ENCODE assay signal across 1 cellular context in genomic region chr1:18902523-18903312, GRCh38.
TF ChIP-seq lines count a peak whose summit lies in the region.

ALDH4A1 (minus strand) TSS chr1:18902555; CDS start chr1:18902523, 32 bp downstream.

TF ChIP-seq in SK-N-SH, 30 proteins besides CTCF, POLR2A, EP300 and RAD21 (continued from another document):
- TF ChIP-seq ZBTB33 (IDR thresholded peaks at IDR 0.05; ENCODE audit: borderline replicate concordance, low read depth) (no peak), GATA2 (CRISPR knock-in tag; IDR thresholded peaks at IDR 0.05) (peak; percentile 75), USF1 (IDR thresholded peaks at IDR 0.05; ENCODE audit: borderline replicate concordance, low read depth) (peak; percentile 96), NFIC (IDR thresholded peaks at IDR 0.05; ENCODE audit: borderline replicate concordance) (peak; percentile 39; the same call in 1 of the 2 replicates), CHD2 (IDR thresholded peaks at IDR 0.05; ENCODE audit: low read length, partially characterized antibody) (peak; percentile 41), USF2 (IDR thresholded peaks at IDR 0.05; ENCODE audit: borderline replicate concordance, low read depth, low read length) (peak; percentile 92), RFX5 (IDR thresholded peaks at IDR 0.05; ENCODE audit: low read length) (peak; percentile 81; the same call in 1 of the 2 replicates)
